1 cellular context compared by ENCODE assay signal in the genomic region with DNA sequence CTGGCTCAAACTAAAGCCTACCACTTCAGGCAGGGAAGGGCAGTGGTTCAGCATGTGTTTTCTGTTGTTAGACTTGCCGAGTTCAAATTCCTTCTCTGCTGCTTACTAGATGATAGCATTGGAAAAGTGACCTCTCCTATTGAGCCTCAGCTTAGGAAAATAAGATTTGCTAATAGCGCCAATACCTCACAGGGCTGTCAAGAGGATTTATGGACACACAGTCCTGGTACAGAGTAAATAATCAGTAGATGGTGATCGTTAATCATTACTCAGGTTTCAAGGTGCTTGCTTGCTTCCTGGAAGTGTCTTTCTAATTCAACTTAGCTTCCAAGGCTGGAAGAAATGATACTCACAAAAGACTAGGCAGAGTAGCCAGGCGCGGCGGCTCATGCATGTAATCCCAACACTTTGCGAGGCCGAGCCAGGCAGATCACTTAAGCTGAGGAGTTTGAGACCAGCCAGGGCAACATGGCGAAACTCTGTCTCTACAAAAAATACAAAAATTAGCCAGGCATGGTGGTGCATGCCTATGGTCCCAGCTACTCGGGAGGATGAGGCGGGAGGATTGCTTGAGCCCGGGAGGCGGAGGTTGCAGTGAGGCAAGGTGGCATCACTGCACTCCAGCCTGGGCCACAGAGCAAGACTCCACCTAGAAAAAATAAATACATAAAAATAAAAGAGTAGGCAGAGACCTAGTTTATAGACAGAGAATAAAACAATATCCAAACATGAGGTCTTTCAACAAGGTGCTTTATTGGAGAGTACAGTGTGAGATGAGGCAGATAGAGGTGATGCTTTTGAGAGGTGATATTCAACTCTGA.
TF ChIP-seq lines count a peak whose summit lies in the region.

No MANE protein-coding gene starts in this region.

TF ChIP-seq in liver, 16 proteins besides CTCF, POLR2A, EP300 and RAD21 (continued from another document):
- peak; percentile 52 for TF ChIP-seq REST (IDR thresholded peaks at IDR 0.05)
- TF ChIP-seq HNF4A (conservative IDR thresholded peaks at IDR 0.05): peak; percentile 78 to 89
- TF ChIP-seq, protein P1, sequence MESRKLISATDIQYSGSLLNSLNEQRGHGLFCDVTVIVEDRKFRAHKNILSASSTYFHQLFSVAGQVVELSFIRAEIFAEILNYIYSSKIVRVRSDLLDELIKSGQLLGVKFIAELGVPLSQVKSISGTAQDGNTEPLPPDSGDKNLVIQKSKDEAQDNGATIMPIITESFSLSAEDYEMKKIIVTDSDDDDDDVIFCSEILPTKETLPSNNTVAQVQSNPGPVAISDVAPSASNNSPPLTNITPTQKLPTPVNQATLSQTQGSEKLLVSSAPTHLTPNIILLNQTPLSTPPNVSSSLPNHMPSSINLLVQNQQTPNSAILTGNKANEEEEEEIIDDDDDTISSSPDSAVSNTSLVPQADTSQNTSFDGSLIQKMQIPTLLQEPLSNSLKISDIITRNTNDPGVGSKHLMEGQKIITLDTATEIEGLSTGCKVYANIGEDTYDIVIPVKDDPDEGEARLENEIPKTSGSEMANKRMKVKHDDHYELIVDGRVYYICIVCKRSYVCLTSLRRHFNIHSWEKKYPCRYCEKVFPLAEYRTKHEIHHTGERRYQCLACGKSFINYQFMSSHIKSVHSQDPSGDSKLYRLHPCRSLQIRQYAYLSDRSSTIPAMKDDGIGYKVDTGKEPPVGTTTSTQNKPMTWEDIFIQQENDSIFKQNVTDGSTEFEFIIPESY (IDR thresholded peaks at IDR 0.05): peak; percentile 30
- TF ChIP-seq YY1 (IDR thresholded peaks at IDR 0.05): peak; percentile 56
- peak in 1 of 2 donors; percentile 12 for TF ChIP-seq GABPA (IDR thresholded peaks at IDR 0.05 in 1 of 2, conservative IDR thresholded peaks at IDR 0.05 in 1 of 2)
- peak; percentile 54 to 86 for TF ChIP-seq JUND (IDR thresholded peaks at IDR 0.05)
- no peak for TF ChIP-seq FOXA1 (IDR thresholded peaks at IDR 0.05)
- peak; percentile 28 for TF ChIP-seq ATF3 (IDR thresholded peaks at IDR 0.05)
